In genomic region chr19:47661571-47661970, GRCh38 we compare ENCODE assay signal across 16 cellular contexts. TPM values are rescaled to one million over a fixed set of nuclear protein-coding genes. Genes with fewer than 3 reads are reported as not detected.
DNase-seq lines count a peak whose midpoint lies in the region; ATAC-seq and TF ChIP-seq lines count a peak whose summit lies in the region.
"Had no signal": no experiment of that assay in that cellular context is flagged by ENCODE, and none has a peak within 500 bp of the region (broad histone marks: within the 10 kb centered on the region; RNA-seq: fewer than 3 reads in every experiment).

No MANE protein-coding gene starts in this region.

- DNase-seq in RWPE1 (ENCODE audit: low spot score) (no peak), fibroblast of the aortic adventitia (ENCODE audit: low read depth) (peak; percentile 42), SK-N-DZ (ENCODE audit: low spot score) (no peak), activated gamma-delta T cell (lab: John Stamatoyannopoulos, UW) (no peak), GM13976 (ENCODE audit: low spot score) (no peak)
- DNase-seq: activated CD4-positive, alpha-beta T cell treated with anti-CD3 and anti-CD28 coated beads, Interleukin-2, amount 50 U/mL, for 48 hours; activated naive CD4-positive, alpha-beta T cell treated with anti-CD3 and anti-CD28 coated beads, Interleukin-2, amount 10 ng/mL, durations not matched to agents 7 days and 5 days; colonic mucosa; H7; kidney glomerular epithelial cell; MV-4-11; NCI-H2227 treated with DMSO at 0.1 percent for 48 hours had no signal

- H3K4me3 ChIP-seq in fibroblast of the aortic adventitia (ENCODE audit: low read depth, low read length) (no peak overlapping the region), skeletal muscle satellite cell (ENCODE audit: low read length) (no peak overlapping the region)
- H3K4me3 ChIP-seq: colonic mucosa had no signal

- peak overlapping the region; percentile 13 for H3K4me2 ChIP-seq in skeletal muscle satellite cell (ENCODE audit: low read length)

- in situ Hi-C loops in GM13976 (cut with MboI; ENCODE audit: low sequenced_read_pairs, unreplicated experiment) = no loop called here

- CTCF ChIA-PET in RWPE1 (lab: Yijun Ruan, JAX) = no interaction called here

- POLR2A ChIA-PET in RWPE1 (lab: Yijun Ruan, JAX; ENCODE audit: low non-redundant PET) = no interaction called here

- no peaks in the 10 kb centered on the region for H3K27me3 ChIP-seq in skeletal muscle satellite cell (ENCODE audit: control insufficient read depth, insufficient read depth, low read length)
- H3K27me3 ChIP-seq: colonic mucosa had no signal

- peak overlapping the region; percentile 82 for H3K27ac ChIP-seq in C4-2B
- H3K27ac ChIP-seq in RWPE1 = peak overlapping the region; percentile 98
- H3K27ac ChIP-seq: colonic mucosa had no signal

- no peak for TF ChIP-seq CTCF in C4-2B (conservative IDR thresholded peaks at IDR 0.05)
- TF ChIP-seq CTCF in RWPE1 (conservative IDR thresholded peaks at IDR 0.05; ENCODE audit: low read depth) = no peak
- TF ChIP-seq CTCF in fibroblast of the aortic adventitia (IDR thresholded peaks at IDR 0.05; ENCODE audit: insufficient read depth, low read length) = no peak
- no peak for TF ChIP-seq CTCF in GM13976 (IDR thresholded peaks at IDR 0.05; ENCODE audit: borderline replicate concordance, control extremely low read depth, extremely low read depth, insufficient read depth, missing control alignments)

- no peaks in the 10 kb centered on the region for H3K36me3 ChIP-seq in skeletal muscle satellite cell (ENCODE audit: insufficient read depth, low read length)
- H3K36me3 ChIP-seq: colonic mucosa had no signal

- no peak for ATAC-seq in HG03521 (IDR thresholded peaks at IDR 0.05; ENCODE audit: unreplicated experiment)

- peak overlapping the region; percentile 65 for H3K9ac ChIP-seq in skeletal muscle satellite cell (ENCODE audit: low read depth, low read length)

- no peaks in the 10 kb centered on the region for H3K9me3 ChIP-seq in skeletal muscle satellite cell (replicated peaks; ENCODE audit: low read length)
- H3K9me3 ChIP-seq: colonic mucosa had no signal

- peaks cover 50% of the 10 kb centered on the region for H3K4me1 ChIP-seq in skeletal muscle satellite cell (ENCODE audit: control insufficient read depth, insufficient read depth, low read length)

RNA-seq across cellular contexts. Expression of gene EHD2, which starts 51.7 kb away (rescaled TPM):
- total RNA-seq in fibroblast of the aortic adventitia (ENCODE audit: low replicate concordance) = 70.4 and 110 TPM in 2 replicates
- total RNA-seq in skeletal muscle satellite cell (2012; rRNA removed) = 134 and 173 TPM in 2 replicates
- polyA plus RNA-seq in SK-N-DZ (2014; cell fraction: cytosol; rRNA removed) = 1.4 and 1.8 TPM in 2 replicates
- polyA plus RNA-seq in SK-N-DZ (2014; cell fraction: nucleus; rRNA removed) = 1.4 and 2.4 TPM in 2 replicates
- polyA plus RNA-seq: neural cell had no signal

RNA-seq across cellular contexts. Expression of gene BICRA, which starts 52.6 kb away (rescaled TPM):
- total RNA-seq in fibroblast of the aortic adventitia (ENCODE audit: low replicate concordance) = 1.1 and 8.5 TPM in 2 replicates
- total RNA-seq in skeletal muscle satellite cell (2012; rRNA removed) = 9.2 and 12.2 TPM in 2 replicates
- polyA plus RNA-seq in SK-N-DZ (2014; cell fraction: cytosol; rRNA removed) = 0.51 and 0.93 TPM in 2 replicates
- 0.38 and 8.2 TPM in 2 replicates for polyA plus RNA-seq in SK-N-DZ (2014; cell fraction: nucleus; rRNA removed)
